Comparison of ENCODE assay signal across 2 cellular contexts in the genomic region with DNA sequence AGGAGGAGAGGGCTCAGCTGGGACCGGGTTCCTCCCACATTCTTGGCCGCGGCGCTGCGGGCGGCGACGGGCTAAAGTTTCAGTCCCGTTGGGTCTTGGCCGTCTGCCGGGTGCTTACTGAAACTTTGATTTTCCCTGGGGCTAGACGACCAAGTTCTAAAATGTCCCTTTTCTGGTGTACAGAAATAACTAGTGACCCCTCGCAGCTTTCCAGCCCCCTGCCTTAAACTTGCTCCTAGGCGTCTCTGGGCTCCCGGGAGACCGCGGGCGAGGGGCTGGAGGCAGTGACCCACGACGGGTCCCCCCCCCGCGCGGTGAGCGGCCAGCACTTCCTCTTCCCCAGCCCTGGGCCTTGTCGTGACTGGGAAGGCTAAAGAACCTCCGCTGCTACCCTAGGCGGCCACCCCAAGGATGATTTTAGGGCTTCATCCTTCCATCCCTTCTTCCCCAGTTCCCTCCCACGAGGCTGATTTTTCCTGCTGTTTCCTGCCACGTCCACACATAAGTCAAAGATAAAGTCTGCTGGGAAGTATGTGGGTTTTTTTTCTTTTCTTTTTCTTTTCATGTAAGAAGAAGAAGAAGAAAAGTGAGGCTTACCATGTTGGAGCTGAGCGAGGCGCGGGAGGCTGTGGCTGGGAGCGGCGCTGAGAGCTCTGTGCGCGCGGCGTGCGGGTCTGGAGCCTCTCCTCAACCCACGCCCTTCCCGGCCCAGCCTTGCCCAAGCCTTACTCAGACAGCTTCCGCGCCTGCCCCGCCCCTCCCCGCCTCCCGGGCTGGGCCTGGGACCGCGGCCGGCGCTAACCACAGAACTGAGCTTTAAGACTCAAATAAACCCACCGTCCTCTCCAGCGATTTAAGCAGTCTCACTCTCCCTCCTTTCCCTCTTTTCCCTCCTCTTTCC.
TF ChIP-seq lines count a peak whose summit lies in the region.

Gene S100A11, minus strand, starts transcription at position 689 of the 901 bp plus-strand sequence. Its CDS starts 89 bp downstream, at position 600.

TF ChIP-seq in GM23338, 12 proteins besides CTCF, POLR2A, EP300 and RAD21:
- peak; percentile 39; the same call in 1 of the 2 replicates for TF ChIP-seq POLR2AphosphoS5 (IDR thresholded peaks at IDR 0.05; ENCODE audit: low read depth)
- no peak for TF ChIP-seq ZNF331 (CRISPR knock-in tag; IDR thresholded peaks at IDR 0.05; ENCODE audit: low read depth)
- TF ChIP-seq JUNB (IDR thresholded peaks at IDR 0.05; ENCODE audit: unreplicated experiment) = no peak

TF ChIP-seq in HepG2, 621 proteins besides CTCF, POLR2A, EP300 and RAD21:
- TF ChIP-seq ZNF552 (CRISPR knock-in tag; IDR thresholded peaks at IDR 0.05; ENCODE audit: borderline replicate concordance) (no peak), TGIF2 (CRISPR knock-in tag; IDR thresholded peaks at IDR 0.05) (no peak), PCBP1 (IDR thresholded peaks at IDR 0.05; ENCODE audit: borderline replicate concordance, low read depth, low read length) (0 out of 2 replicates have a peak, but pooled peaks have one; percentile 22), RBFOX2 (IDR thresholded peaks at IDR 0.05; ENCODE audit: low read depth, low read length) (0 out of 2 replicates have a peak, but pooled peaks have one; percentile 37), GABPB1 (CRISPR knock-in tag; IDR thresholded peaks at IDR 0.05) (peak; percentile 53; the same call in 1 of the 2 replicates), ZMYM2 (CRISPR knock-in tag; IDR thresholded peaks at IDR 0.05) (no peak), TCF12 (IDR thresholded peaks at IDR 0.05) (no peak), TCF12 (CRISPR knock-in tag; IDR thresholded peaks at IDR 0.05) (no peak), GATAD2A (CRISPR knock-in tag; IDR thresholded peaks at IDR 0.05) (0 out of 2 replicates have a peak, but pooled peaks have one; percentile 19), SAP130 (CRISPR knock-in tag; IDR thresholded peaks at IDR 0.05; ENCODE audit: low read depth) (peak; percentile 21; the same call in 1 of the 2 replicates), ZFP41 (CRISPR knock-in tag; IDR thresholded peaks at IDR 0.05; ENCODE audit: borderline replicate concordance) (no peak), TAF1 (CRISPR knock-in tag; IDR thresholded peaks at IDR 0.05) (peak; percentile 34; the same call in 1 of the 2 replicates), ZNF644 (CRISPR knock-in tag; IDR thresholded peaks at IDR 0.05; ENCODE audit: low read depth) (0 out of 2 replicates have a peak, but pooled peaks have one; percentile 28), ARID5B (CRISPR knock-in tag; IDR thresholded peaks at IDR 0.05) (peak; percentile 19; the same call in 1 of the 2 replicates), ZFY (CRISPR knock-in tag; IDR thresholded peaks at IDR 0.05) (0 out of 2 replicates have a peak, but pooled peaks have one; percentile 17), ZNF781 (CRISPR knock-in tag; IDR thresholded peaks at IDR 0.05; ENCODE audit: borderline replicate concordance, not compliant biosample characterization) (peak; percentile 22), SP5 (CRISPR knock-in tag; IDR thresholded peaks at IDR 0.05; ENCODE audit: borderline replicate concordance, low read depth) (peak; percentile 46; the same call in 1 of the 2 replicates), POLR2G (IDR thresholded peaks at IDR 0.05; ENCODE audit: low read depth, low read length) (peak; percentile 50)
- TF ChIP-seq, protein P1, sequence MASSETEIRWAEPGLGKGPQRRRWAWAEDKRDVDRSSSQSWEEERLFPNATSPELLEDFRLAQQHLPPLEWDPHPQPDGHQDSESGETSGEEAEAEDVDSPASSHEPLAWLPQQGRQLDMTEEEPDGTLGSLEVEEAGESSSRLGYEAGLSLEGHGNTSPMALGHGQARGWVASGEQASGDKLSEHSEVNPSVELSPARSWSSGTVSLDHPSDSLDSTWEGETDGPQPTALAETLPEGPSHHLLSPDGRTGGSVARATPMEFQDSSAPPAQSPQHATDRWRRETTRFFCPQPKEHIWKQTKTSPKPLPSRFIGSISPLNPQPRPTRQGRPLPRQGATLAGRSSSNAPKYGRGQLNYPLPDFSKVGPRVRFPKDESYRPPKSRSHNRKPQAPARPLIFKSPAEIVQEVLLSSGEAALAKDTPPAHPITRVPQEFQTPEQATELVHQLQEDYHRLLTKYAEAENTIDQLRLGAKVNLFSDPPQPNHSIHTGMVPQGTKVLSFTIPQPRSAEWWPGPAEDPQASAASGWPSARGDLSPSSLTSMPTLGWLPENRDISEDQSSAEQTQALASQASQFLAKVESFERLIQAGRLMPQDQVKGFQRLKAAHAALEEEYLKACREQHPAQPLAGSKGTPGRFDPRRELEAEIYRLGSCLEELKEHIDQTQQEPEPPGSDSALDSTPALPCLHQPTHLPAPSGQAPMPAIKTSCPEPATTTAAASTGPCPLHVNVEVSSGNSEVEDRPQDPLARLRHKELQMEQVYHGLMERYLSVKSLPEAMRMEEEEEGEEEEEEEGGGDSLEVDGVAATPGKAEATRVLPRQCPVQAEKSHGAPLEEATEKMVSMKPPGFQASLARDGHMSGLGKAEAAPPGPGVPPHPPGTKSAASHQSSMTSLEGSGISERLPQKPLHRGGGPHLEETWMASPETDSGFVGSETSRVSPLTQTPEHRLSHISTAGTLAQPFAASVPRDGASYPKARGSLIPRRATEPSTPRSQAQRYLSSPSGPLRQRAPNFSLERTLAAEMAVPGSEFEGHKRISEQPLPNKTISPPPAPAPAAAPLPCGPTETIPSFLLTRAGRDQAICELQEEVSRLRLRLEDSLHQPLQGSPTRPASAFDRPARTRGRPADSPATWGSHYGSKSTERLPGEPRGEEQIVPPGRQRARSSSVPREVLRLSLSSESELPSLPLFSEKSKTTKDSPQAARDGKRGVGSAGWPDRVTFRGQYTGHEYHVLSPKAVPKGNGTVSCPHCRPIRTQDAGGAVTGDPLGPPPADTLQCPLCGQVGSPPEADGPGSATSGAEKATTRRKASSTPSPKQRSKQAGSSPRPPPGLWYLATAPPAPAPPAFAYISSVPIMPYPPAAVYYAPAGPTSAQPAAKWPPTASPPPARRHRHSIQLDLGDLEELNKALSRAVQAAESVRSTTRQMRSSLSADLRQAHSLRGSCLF (CRISPR knock-in tag; IDR thresholded peaks at IDR 0.05; ENCODE audit: borderline replicate concordance) = no peak
- TF ChIP-seq, protein P2, sequence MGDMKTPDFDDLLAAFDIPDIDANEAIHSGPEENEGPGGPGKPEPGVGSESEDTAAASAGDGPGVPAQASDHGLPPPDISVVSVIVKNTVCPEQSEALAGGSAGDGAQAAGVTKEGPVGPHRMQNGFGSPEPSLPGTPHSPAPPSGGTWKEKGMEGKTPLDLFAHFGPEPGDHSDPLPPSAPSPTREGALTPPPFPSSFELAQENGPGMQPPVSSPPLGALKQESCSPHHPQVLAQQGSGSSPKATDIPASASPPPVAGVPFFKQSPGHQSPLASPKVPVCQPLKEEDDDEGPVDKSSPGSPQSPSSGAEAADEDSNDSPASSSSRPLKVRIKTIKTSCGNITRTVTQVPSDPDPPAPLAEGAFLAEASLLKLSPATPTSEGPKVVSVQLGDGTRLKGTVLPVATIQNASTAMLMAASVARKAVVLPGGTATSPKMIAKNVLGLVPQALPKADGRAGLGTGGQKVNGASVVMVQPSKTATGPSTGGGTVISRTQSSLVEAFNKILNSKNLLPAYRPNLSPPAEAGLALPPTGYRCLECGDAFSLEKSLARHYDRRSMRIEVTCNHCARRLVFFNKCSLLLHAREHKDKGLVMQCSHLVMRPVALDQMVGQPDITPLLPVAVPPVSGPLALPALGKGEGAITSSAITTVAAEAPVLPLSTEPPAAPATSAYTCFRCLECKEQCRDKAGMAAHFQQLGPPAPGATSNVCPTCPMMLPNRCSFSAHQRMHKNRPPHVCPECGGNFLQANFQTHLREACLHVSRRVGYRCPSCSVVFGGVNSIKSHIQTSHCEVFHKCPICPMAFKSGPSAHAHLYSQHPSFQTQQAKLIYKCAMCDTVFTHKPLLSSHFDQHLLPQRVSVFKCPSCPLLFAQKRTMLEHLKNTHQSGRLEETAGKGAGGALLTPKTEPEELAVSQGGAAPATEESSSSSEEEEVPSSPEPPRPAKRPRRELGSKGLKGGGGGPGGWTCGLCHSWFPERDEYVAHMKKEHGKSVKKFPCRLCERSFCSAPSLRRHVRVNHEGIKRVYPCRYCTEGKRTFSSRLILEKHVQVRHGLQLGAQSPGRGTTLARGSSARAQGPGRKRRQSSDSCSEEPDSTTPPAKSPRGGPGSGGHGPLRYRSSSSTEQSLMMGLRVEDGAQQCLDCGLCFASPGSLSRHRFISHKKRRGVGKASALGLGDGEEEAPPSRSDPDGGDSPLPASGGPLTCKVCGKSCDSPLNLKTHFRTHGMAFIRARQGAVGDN (CRISPR knock-in tag; IDR thresholded peaks at IDR 0.05) = 0 out of 2 replicates have a peak, but pooled peaks have one; percentile 20
- TF ChIP-seq, protein P3, sequence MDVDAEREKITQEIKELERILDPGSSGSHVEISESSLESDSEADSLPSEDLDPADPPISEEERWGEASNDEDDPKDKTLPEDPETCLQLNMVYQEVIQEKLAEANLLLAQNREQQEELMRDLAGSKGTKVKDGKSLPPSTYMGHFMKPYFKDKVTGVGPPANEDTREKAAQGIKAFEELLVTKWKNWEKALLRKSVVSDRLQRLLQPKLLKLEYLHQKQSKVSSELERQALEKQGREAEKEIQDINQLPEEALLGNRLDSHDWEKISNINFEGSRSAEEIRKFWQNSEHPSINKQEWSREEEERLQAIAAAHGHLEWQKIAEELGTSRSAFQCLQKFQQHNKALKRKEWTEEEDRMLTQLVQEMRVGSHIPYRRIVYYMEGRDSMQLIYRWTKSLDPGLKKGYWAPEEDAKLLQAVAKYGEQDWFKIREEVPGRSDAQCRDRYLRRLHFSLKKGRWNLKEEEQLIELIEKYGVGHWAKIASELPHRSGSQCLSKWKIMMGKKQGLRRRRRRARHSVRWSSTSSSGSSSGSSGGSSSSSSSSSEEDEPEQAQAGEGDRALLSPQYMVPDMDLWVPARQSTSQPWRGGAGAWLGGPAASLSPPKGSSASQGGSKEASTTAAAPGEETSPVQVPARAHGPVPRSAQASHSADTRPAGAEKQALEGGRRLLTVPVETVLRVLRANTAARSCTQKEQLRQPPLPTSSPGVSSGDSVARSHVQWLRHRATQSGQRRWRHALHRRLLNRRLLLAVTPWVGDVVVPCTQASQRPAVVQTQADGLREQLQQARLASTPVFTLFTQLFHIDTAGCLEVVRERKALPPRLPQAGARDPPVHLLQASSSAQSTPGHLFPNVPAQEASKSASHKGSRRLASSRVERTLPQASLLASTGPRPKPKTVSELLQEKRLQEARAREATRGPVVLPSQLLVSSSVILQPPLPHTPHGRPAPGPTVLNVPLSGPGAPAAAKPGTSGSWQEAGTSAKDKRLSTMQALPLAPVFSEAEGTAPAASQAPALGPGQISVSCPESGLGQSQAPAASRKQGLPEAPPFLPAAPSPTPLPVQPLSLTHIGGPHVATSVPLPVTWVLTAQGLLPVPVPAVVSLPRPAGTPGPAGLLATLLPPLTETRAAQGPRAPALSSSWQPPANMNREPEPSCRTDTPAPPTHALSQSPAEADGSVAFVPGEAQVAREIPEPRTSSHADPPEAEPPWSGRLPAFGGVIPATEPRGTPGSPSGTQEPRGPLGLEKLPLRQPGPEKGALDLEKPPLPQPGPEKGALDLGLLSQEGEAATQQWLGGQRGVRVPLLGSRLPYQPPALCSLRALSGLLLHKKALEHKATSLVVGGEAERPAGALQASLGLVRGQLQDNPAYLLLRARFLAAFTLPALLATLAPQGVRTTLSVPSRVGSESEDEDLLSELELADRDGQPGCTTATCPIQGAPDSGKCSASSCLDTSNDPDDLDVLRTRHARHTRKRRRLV (CRISPR knock-in tag; IDR thresholded peaks at IDR 0.05) = 0 out of 2 replicates have a peak, but pooled peaks have one; percentile 28
- TF ChIP-seq, protein P4, sequence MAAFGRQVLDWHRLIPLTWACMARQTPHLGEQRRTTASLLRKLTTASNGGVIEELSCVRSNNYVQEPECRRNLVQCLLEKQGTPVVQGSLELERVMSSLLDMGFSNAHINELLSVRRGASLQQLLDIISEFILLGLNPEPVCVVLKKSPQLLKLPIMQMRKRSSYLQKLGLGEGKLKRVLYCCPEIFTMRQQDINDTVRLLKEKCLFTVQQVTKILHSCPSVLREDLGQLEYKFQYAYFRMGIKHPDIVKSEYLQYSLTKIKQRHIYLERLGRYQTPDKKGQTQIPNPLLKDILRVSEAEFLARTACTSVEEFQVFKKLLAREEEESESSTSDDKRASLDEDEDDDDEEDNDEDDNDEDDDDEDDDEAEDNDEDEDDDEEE (CRISPR knock-in tag; IDR thresholded peaks at IDR 0.05) = no peak
- TF ChIP-seq, protein P5, sequence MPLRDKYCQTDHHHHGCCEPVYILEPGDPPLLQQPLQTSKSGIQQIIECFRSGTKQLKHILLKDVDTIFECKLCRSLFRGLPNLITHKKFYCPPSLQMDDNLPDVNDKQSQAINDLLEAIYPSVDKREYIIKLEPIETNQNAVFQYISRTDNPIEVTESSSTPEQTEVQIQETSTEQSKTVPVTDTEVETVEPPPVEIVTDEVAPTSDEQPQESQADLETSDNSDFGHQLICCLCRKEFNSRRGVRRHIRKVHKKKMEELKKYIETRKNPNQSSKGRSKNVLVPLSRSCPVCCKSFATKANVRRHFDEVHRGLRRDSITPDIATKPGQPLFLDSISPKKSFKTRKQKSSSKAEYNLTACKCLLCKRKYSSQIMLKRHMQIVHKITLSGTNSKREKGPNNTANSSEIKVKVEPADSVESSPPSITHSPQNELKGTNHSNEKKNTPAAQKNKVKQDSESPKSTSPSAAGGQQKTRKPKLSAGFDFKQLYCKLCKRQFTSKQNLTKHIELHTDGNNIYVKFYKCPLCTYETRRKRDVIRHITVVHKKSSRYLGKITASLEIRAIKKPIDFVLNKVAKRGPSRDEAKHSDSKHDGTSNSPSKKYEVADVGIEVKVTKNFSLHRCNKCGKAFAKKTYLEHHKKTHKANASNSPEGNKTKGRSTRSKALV (CRISPR knock-in tag; IDR thresholded peaks at IDR 0.05) = peak; percentile 18; the same call in 1 of the 2 replicates
